Comparison of ENCODE assay signal across 8 cellular contexts in the genomic region with DNA sequence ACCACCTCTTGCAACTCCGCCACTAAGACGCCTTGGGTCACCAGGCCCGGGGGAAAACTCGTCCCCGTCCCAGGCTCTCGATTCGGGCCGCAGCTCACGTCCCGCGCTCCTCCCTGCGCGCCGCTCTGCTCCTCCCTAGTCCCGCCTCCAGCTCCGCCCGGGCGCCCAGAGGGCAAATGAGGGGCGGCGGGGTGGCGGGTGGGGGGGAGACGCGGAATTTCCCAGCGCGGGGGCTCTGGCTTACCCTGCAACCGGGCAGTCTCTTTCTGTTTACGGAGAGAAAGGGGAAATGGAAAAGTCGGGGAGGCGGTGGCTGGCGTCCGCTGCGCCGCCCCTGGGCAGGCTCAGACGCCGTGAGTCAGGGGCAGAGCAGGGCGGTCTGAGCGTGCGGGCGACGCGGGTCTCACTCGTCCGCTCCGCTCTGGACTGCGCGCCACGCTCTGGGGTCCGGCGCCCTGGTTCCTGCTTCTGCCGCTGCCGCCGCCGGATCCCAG. TPM values are rescaled to one million over a fixed set of nuclear protein-coding genes. Genes with fewer than 3 reads are reported as not detected.
DNase-seq lines count a peak whose midpoint lies in the region; ATAC-seq and TF ChIP-seq lines count a peak whose summit lies in the region.

A gene (plus strand): TSS at position 406 of the 494 bp plus-strand sequence. CDS start 4,755 bp downstream, outside the sequence.

- peaks cover 23 to 31% of the 10 kb centered on the region in 2 donors for H3K4me1 ChIP-seq in mucosa of rectum (ENCODE audit: control insufficient read depth in 2 of 2, insufficient read depth in 2 of 2, low read length in 2 of 2)

- TF ChIP-seq CTCF in CD14-positive monocyte (IDR thresholded peaks at IDR 0.05) = no peak
- no peak for TF ChIP-seq CTCF in epithelial cell of proximal tubule (conservative IDR thresholded peaks at IDR 0.05; ENCODE audit: low read depth, low read length)

- peak within 1 kb of the TSS; percentile 95 to 99 (median 98) for H3K27ac Mint-ChIP-seq in CD14-positive monocyte

- no peaks in the 10 kb centered on the region for H3K9me3 Mint-ChIP-seq in CD14-positive monocyte

- peaks cover 0 to 2% (median 0%) of the 10 kb centered on the region in 3 donors for H3K27me3 Mint-ChIP-seq in CD14-positive monocyte (ENCODE audit: low read depth in 3 of 3)

- no peaks in the 10 kb centered on the region for H3K27me3 ChIP-seq in mucosa of rectum (ENCODE audit: control insufficient read depth in 2 of 2, insufficient read depth in 2 of 2, low read length in 2 of 2)

- peak within 1 kb of the TSS; percentile 94 to 96 for H3K9ac ChIP-seq in mucosa of rectum (ENCODE audit: low read depth in 1 of 2, low read length in 2 of 2)

- H3K27ac ChIP-seq in mucosa of rectum (ENCODE audit: low read depth in 2 of 2, low read length in 2 of 2) = peak within 1 kb of the TSS; percentile 99

- intact Hi-C loops in CD14-positive monocyte (cut with micrococcal nuclease) = loop anchor here in 1 of 2 donors (2.0 to 5.0 kb wide), 2 partner anchors 59 to 93 kb away; no protein-coding TSS in a partner anchor

- peak within 1 kb of the TSS; percentile 89 for H3K4me3 ChIP-seq in epithelial cell of proximal tubule (ENCODE audit: low read depth, low read length)
- peak within 1 kb of the TSS; percentile 87 for H3K4me3 ChIP-seq in mucosa of rectum (ENCODE audit: low read length in 2 of 2)

- peak; percentile 93 for DNase-seq in CD14-positive monocyte (ENCODE audit: low spot score)
- peak; percentile 61 for DNase-seq in GM19238 (ENCODE audit: insufficient read length, low spot score)
- peak; percentile 95 for DNase-seq in OCI-M1 (lab: John Stamatoyannopoulos, UW)
- DNase-seq in activated T-cell treated with anti-CD3 and anti-CD28 coated beads for 48 hours (ENCODE audit: low read depth) = peak; percentile 84
- DNase-seq in epithelial cell of proximal tubule (ENCODE audit: low read depth) = no peak
- peak; percentile 89 for DNase-seq in stimulated activated CD8-positive, alpha-beta memory T cell treated with anti-CD3 and anti-CD28 coated beads, Interleukin-4, amount 100 ng/mL, for 48 hours

- peaks cover 59% of the 10 kb centered on the region for H3K4me1 Mint-ChIP-seq in CD14-positive monocyte

- peaks cover 30 to 31% of the 10 kb centered on the region in 2 donors for H3K36me3 Mint-ChIP-seq in CD14-positive monocyte

- no peaks in the 10 kb centered on the region for H3K9me3 ChIP-seq in mucosa of rectum (ENCODE audit: control insufficient read depth in 2 of 2, low read length in 2 of 2)

- peaks cover 6 to 8% of the 10 kb centered on the region in 2 donors for H3K36me3 ChIP-seq in mucosa of rectum (ENCODE audit: control insufficient read depth in 2 of 2, insufficient read depth in 2 of 2, low read length in 2 of 2)

- ATAC-seq in HG03432 (IDR thresholded peaks at IDR 0.05; ENCODE audit: unreplicated experiment) = peak; percentile 72

- peak within 1 kb of the TSS; percentile 98 for H3K4me3 Mint-ChIP-seq in CD14-positive monocyte

RNA-seq across cellular contexts. Expression of the gene that starts here (rescaled TPM):
- 10 to 100 TPM; 54.5 to 59.2 TPM for polyA plus RNA-seq in CD14-positive monocyte
- 4.2 and 4.8 TPM in 2 replicates for total RNA-seq in epithelial cell of proximal tubule
